ENCODE assay signal across 26 cellular contexts in the genomic region with DNA sequence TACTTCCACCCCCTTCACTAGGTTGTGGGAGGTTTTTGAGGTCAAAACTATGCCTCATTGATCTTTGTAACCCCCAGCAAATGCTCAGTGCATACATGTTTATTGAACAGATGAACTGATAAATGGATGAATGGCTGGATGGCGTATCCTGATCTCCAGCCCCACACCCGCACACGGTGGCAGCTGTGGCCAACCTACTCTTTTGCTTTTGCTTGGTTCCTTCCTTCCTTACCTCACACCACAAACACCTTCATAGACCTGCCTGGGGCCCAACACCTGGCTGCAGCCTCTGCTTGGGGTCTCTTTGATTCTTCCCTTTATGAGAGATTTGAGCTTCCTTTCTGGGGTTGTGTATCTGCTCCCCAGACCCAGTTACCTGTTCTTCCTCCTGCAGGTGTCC. TPM values are rescaled to one million over a fixed set of nuclear protein-coding genes. Genes with fewer than 3 reads are reported as not detected.
"Had no signal": no experiment of that assay in that cellular context is flagged by ENCODE, and none has a peak within 500 bp of the region (broad histone marks: within the 10 kb centered on the region; RNA-seq: fewer than 3 reads in every experiment).

No MANE protein-coding gene starts in this region.

- H3K79me2 ChIP-seq: hepatocyte had no signal

- DNase-seq: activated CD4-positive, alpha-beta memory T cell treated with anti-CD3 and anti-CD28 coated beads, Interleukin-2, amount 10 ng/mL, durations not matched to agents 7 days and 5 days; activated CD4-positive, alpha-beta T cell treated with anti-CD3 and anti-CD28 coated beads for 48 hours; activated CD4-positive, CD25-positive, alpha-beta regulatory T cell; activated naive CD4-positive, alpha-beta T cell treated with anti-CD3 and anti-CD28 coated beads for 36 hours; activated T-cell treated with anti-CD3 and anti-CD28 coated beads, Interleukin-2, amount 50 U/mL, for 24 hours; dorsolateral prefrontal cortex; endodermal cell; foreskin keratinocyte; left cardiac atrium; psoas muscle; right cardiac atrium; T-helper 1 cell; T1000; testis had no signal

- H3K9me3 ChIP-seq: breast epithelium, psoas muscle, testis, upper lobe of left lung had no signal

- H3K4me2 ChIP-seq: hepatocyte, neural progenitor cell had no signal

- H2AFZ ChIP-seq: hepatocyte, neural progenitor cell had no signal

- H3K27me3 ChIP-seq: breast epithelium, foreskin keratinocyte, hepatocyte, neural progenitor cell, testis, upper lobe of left lung had no signal

- H3K36me3 ChIP-seq: breast epithelium, neural progenitor cell, upper lobe of left lung had no signal

- H3K4me1 ChIP-seq: breast epithelium, foreskin keratinocyte, neural progenitor cell, psoas muscle, testis, upper lobe of left lung had no signal

- H3K4me3 Mint-ChIP-seq: activated CD4-positive, alpha-beta memory T cell treated with anti-CD3 and anti-CD28 coated beads, Interleukin-2, amount 10 ng/mL, durations not matched to agents 7 days and 5 days; activated naive CD4-positive, alpha-beta T cell treated with anti-CD3 and anti-CD28 coated beads for 36 hours; activated T-cell treated with anti-CD3 and anti-CD28 coated beads, Interleukin-2, amount 50 U/mL, for 24 hours; endodermal cell; mesothelial cell of epicardium; neural progenitor cell had no signal

- H3K9me3 Mint-ChIP-seq: activated CD4-positive, alpha-beta memory T cell treated with anti-CD3 and anti-CD28 coated beads, Interleukin-2, amount 10 ng/mL, durations not matched to agents 7 days and 5 days; activated T-cell treated with anti-CD3 and anti-CD28 coated beads, Interleukin-2, amount 50 U/mL, for 24 hours; endodermal cell; mesothelial cell of epicardium; neural progenitor cell had no signal

- H3K36me3 Mint-ChIP-seq: neural progenitor cell had no signal

- H3K27ac ChIP-seq: breast epithelium, dorsolateral prefrontal cortex, epithelial cell of prostate, foreskin keratinocyte, hepatocyte, neural progenitor cell, psoas muscle, skin epidermis, testis, upper lobe of left lung had no signal

- H3K4me1 Mint-ChIP-seq: endodermal cell had no signal

- ATAC-seq: foreskin keratinocyte, left cardiac atrium, psoas muscle, right cardiac atrium had no signal

- H3K27me3 Mint-ChIP-seq: activated T-cell treated with anti-CD3 and anti-CD28 coated beads, Interleukin-2, amount 50 U/mL, for 24 hours had no signal

- H3K9ac ChIP-seq: neural progenitor cell had no signal

- H3K4me3 ChIP-seq: breast epithelium, dorsolateral prefrontal cortex, hepatocyte, lung, neural progenitor cell, psoas muscle, skin epidermis, testis, upper lobe of left lung had no signal

- H3K27ac Mint-ChIP-seq: activated CD4-positive, alpha-beta memory T cell treated with anti-CD3 and anti-CD28 coated beads, Interleukin-2, amount 10 ng/mL, durations not matched to agents 7 days and 5 days; activated naive CD4-positive, alpha-beta T cell treated with anti-CD3 and anti-CD28 coated beads for 36 hours; activated T-cell treated with anti-CD3 and anti-CD28 coated beads, Interleukin-2, amount 50 U/mL, for 24 hours; endodermal cell; mesothelial cell of epicardium; neural progenitor cell had no signal

RNA-seq across cellular contexts. Expression of a gene that starts 25.9 kb away (rescaled TPM):
- total RNA-seq: activated CD4-positive, alpha-beta memory T cell treated with anti-CD3 and anti-CD28 coated beads, Interleukin-2, amount 10 ng/mL, durations not matched to agents 7 days and 5 days; activated naive CD4-positive, alpha-beta T cell treated with anti-CD3 and anti-CD28 coated beads for 36 hours; astrocyte; breast epithelium; endodermal cell; fibroblast of lung; foreskin keratinocyte; left cardiac atrium; lung; mesothelial cell of epicardium; osteoblast; psoas muscle; right cardiac atrium; testis; upper lobe of left lung had no signal
- polyA plus RNA-seq: adipose tissue, fibroblast of lung, foreskin keratinocyte, lung, psoas muscle, right cardiac atrium had no signal
